ENCODE assay signal across 16 cellular contexts in the genomic region with DNA sequence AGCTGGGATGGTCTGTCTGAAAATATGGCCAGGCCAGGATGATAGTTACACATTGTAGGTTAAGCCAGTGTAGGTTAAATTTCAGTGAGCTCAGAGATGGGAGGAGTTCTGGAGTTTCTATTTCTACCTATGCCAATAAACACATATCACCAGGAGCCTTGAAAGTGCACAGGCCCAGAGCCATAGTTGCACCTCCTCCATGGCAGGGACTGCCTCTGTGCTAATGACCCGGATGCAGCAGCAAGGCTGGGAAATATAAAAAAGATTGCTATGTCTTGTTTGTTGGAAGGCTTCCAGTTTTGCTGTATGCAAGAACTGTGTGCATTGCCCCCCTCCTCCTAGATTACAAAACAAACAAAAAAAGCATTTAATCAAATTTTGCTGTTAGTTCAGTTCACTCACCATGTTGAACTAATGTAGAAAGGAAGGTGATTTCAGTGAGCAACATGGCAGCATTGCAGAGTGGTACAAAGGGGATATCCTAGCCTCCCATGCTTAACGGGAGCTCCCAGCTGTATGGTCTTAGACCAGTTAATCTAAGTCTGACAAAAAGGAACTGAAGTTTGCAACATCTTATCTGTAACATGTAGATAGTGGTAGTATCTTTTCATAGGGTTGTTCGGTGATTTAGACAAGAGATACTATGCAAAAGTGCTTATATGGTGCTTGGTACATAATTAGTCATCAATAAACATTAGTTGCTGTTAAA.
A peak's percentile ranks its signal among the peaks of the same experiment; 100 is the strongest.
DNase-seq lines count a peak whose midpoint lies in the region; ATAC-seq and TF ChIP-seq lines count a peak whose summit lies in the region.
"Had no signal": no experiment of that assay in that cellular context is flagged by ENCODE, and none has a peak within 500 bp of the region (broad histone marks: within the 10 kb centered on the region; RNA-seq: fewer than 3 reads in every experiment).

No MANE protein-coding gene starts in this region.

- DNase-seq in COR-L47 (lab: John Stamatoyannopoulos, UW) (peak; percentile 74), NCI-H1092 (lab: John Stamatoyannopoulos, UW) (peak; percentile 4), NCI-H526 treated with DMSO at 0.1 percent for 48 hours (lab: John Stamatoyannopoulos, UW) (peak; percentile 85), T-helper 2 cell (no peak), MV-4-11 (lab: John Stamatoyannopoulos, UW) (no peak)
- DNase-seq in stimulated activated CD4-positive, alpha-beta T cell treated with anti-CD3 and anti-CD28 coated beads, Interleukin-4, amount 100 ng/mL, for 24 hours, result no peak
- DNase-seq: H9, NCI-H1694 treated with DMSO at 0.1 percent for 48 hours, NCI-H2171 treated with DMSO at 0.1 percent for 48 hours, NCI-H510A, RPMI8226 had no signal

- no peak for TF ChIP-seq CTCF in VCaP (conservative IDR thresholded peaks at IDR 0.05)

- H3K27ac ChIP-seq in VCaP, result peak overlapping the region; percentile 59
- H3K27ac ChIP-seq: A549; BLaER1 treated with 17β-estradiol and CSF1 and Interleukin-3, amounts not matched to agents 10 nM and 100 nM; HL-60 had no signal

- ATAC-seq in HG03354 (IDR thresholded peaks at IDR 0.05; ENCODE audit: poor library complexity, severe bottlenecking, unreplicated experiment), result no peak
- ATAC-seq: A549 had no signal

Comparison
In these comparisons a context has a peak if more than half of its experiments do, and no peak if none do; other contexts are left out.
1. DNase-seq: peak in COR-L47 (single experiment), NCI-H1092 (single experiment) and NCI-H526 treated with DMSO at 0.1 percent for 48 hours (single experiment); none in T-helper 2 cell (0 of 5), stimulated activated CD4-positive, alpha-beta T cell treated with anti-CD3 and anti-CD28 coated beads, Interleukin-4, amount 100 ng/mL, for 24 hours (single experiment) and MV-4-11 (single experiment).